In genomic region chr1:8353386-8353785, GRCh38 we compare ENCODE assay signal across 16 cellular contexts. TPM values are rescaled to one million over a fixed set of nuclear protein-coding genes. Genes with fewer than 3 reads are reported as not detected.
DNase-seq lines count a peak whose midpoint lies in the region; ATAC-seq and TF ChIP-seq lines count a peak whose summit lies in the region.
"Had no signal": no experiment of that assay in that cellular context is flagged by ENCODE, and none has a peak within 500 bp of the region (broad histone marks: within the 10 kb centered on the region; RNA-seq: fewer than 3 reads in every experiment).

No MANE protein-coding gene starts in this region.

- H3K4me3 Mint-ChIP-seq in activated CD4-positive, alpha-beta T cell treated with anti-CD3 and anti-CD28 coated beads for 36 hours = no peak overlapping the region
- H3K4me3 Mint-ChIP-seq in glutamatergic neuron (ENCODE audit: unreplicated experiment) = no peak overlapping the region
- H3K4me3 Mint-ChIP-seq: activated T-helper 1 cell treated with anti-CD3 and anti-CD28 coated beads, Interleukin-12 subunit alpha, Interleukin-12 subunit beta, Interleukin-2, Interleukin-4 antibody, amounts not matched to agents 30 ng/mL and 10 ng/mL and 1 ng/mL, durations not matched to agents 14 hours and 24 hours and 36 hours; CD4-positive, alpha-beta memory T cell had no signal

- peaks cover 3% of the 10 kb centered on the region for H3K4me1 Mint-ChIP-seq in activated CD4-positive, alpha-beta T cell treated with anti-CD3 and anti-CD28 coated beads for 36 hours
- H3K4me1 Mint-ChIP-seq in glutamatergic neuron (ENCODE audit: low read depth, unreplicated experiment) = peaks cover 14% of the 10 kb centered on the region

- H3K27me3 ChIP-seq in osteoblast (ENCODE audit: insufficient read depth, low read length) (no peaks in the 10 kb centered on the region), transverse colon (no peaks in the 10 kb centered on the region)

- H3K36me3 ChIP-seq in osteoblast (ENCODE audit: insufficient read depth, low read length) (peaks cover 53% of the 10 kb centered on the region), transverse colon (peaks cover 2 to 27% (median 14%) of the 10 kb centered on the region in 4 donors)

- WGBS in transverse colon (ENCODE audit: low coverage in 1 of 2), 2 donors = 82% methylated on average over 12 of the region's 12 CpGs; no CpG with 5 or more reads in 1 of the 2 donors

- peaks cover 6% of the 10 kb centered on the region for H3K79me2 ChIP-seq in osteoblast (ENCODE audit: insufficient read depth, low read length)

- TF ChIP-seq POLR2A in transverse colon (IDR thresholded peaks at IDR 0.05) = no peak

- peak overlapping the region; percentile 12 for H3K27ac Mint-ChIP-seq in activated CD4-positive, alpha-beta T cell treated with anti-CD3 and anti-CD28 coated beads for 36 hours
- peak overlapping the region; percentile 55 for H3K27ac Mint-ChIP-seq in glutamatergic neuron (ENCODE audit: unreplicated experiment)
- H3K27ac Mint-ChIP-seq: activated T-helper 1 cell treated with anti-CD3 and anti-CD28 coated beads, Interleukin-12 subunit alpha, Interleukin-12 subunit beta, Interleukin-2, Interleukin-4 antibody, amounts not matched to agents 30 ng/mL and 10 ng/mL and 1 ng/mL, durations not matched to agents 14 hours and 24 hours and 36 hours had no signal

- intact Hi-C loops in activated CD4-positive, alpha-beta T cell treated with anti-CD3 and anti-CD28 coated beads for 36 hours (cut with DNase I, micrococcal nuclease) = no loop called here
- intact Hi-C loops in transverse colon (cut with DNase I; ENCODE audit: low total_unique reads) = no loop called here

- TF ChIP-seq EP300 in transverse colon (IDR thresholded peaks at IDR 0.05; ENCODE audit: low read depth) = no peak

- ATAC-seq in activated CD4-positive, alpha-beta T cell treated with anti-CD3 and anti-CD28 coated beads for 36 hours = no peak
- no peak for ATAC-seq in GM21576 (IDR thresholded peaks at IDR 0.05; ENCODE audit: unreplicated experiment)

- POLR2A ChIA-PET in activated CD4-positive, alpha-beta T cell treated with anti-CD3 and anti-CD28 coated beads for 36 hours (lab: Charles Lee) = no interaction called here

- H3K27me3 Mint-ChIP-seq in activated CD4-positive, alpha-beta T cell treated with anti-CD3 and anti-CD28 coated beads for 36 hours = peaks cover 2% of the 10 kb centered on the region
- H3K27me3 Mint-ChIP-seq in glutamatergic neuron (ENCODE audit: unreplicated experiment) = peaks cover 47% of the 10 kb centered on the region

- no peak overlapping the region for H2AFZ ChIP-seq in osteoblast (ENCODE audit: low read length)
- H2AFZ ChIP-seq: GM23248 had no signal

- no peak overlapping the region for H3K4me3 ChIP-seq in osteoblast (ENCODE audit: insufficient read depth, low read length)
- no peak overlapping the region for H3K4me3 ChIP-seq in transverse colon
- no peak overlapping the region for H3K4me3 ChIP-seq in foreskin fibroblast (ENCODE audit: low read depth in 1 of 2, low read length in 2 of 2)
- H3K4me3 ChIP-seq: GM23248 had no signal

- peak overlapping the region; percentile 41 for H3K27ac ChIP-seq in osteoblast (ENCODE audit: low read depth, low read length)
- peak overlapping the region; percentile 45 to 76 (median 55) for H3K27ac ChIP-seq in transverse colon
- H3K27ac ChIP-seq: 22Rv1, GM23248, KMS-11 had no signal

- no peak for DNase-seq in activated CD4-positive, alpha-beta T cell treated with anti-CD3 and anti-CD28 coated beads for 36 hours
- no peak for DNase-seq in activated CD4-positive, alpha-beta T cell treated with anti-CD3 and anti-CD28 coated beads for 48 hours
- DNase-seq in glutamatergic neuron (no peak), osteoblast (ENCODE audit: insufficient read length, low spot score, missing footprints) (peak; percentile 83), transverse colon (no peak), NCI-H748 (lab: John Stamatoyannopoulos, UW; ENCODE audit: unreplicated experiment) (no peak), foreskin fibroblast (no peak)
- DNase-seq: activated CD4-positive, alpha-beta T cell treated with anti-CD3 and anti-CD28 coated beads, Interleukin-2, amount 50 U/mL, for 1 hour; CD4-positive, alpha-beta memory T cell; GM23248; NCI-H526 treated with DMSO at 0.1 percent for 48 hours; T-helper 9 cell had no signal

- H3K36me3 Mint-ChIP-seq in activated CD4-positive, alpha-beta T cell treated with anti-CD3 and anti-CD28 coated beads for 36 hours (ENCODE audit: low read depth) = peaks cover 24% of the 10 kb centered on the region
- H3K36me3 Mint-ChIP-seq in glutamatergic neuron (ENCODE audit: unreplicated experiment) = no peaks in the 10 kb centered on the region

- H3K4me2 ChIP-seq in osteoblast (ENCODE audit: insufficient read depth, low read length) = no peak overlapping the region
- H3K4me2 ChIP-seq: KMS-11 had no signal

- CTCF ChIA-PET in activated CD4-positive, alpha-beta T cell treated with anti-CD3 and anti-CD28 coated beads for 36 hours (lab: Charles Lee) = interaction anchor here (2.2 kb wide), 1 partner anchor 18 kb away, joined by 7 read pairs; no protein-coding TSS in a partner anchor

- no peaks in the 10 kb centered on the region for H3K4me1 ChIP-seq in osteoblast (ENCODE audit: insufficient read depth, low read length)
- H3K4me1 ChIP-seq in transverse colon = peaks cover 0 to 17% (median 2%) of the 10 kb centered on the region in 4 donors

- H3K9me3 Mint-ChIP-seq in activated CD4-positive, alpha-beta T cell treated with anti-CD3 and anti-CD28 coated beads for 36 hours (ENCODE audit: low read depth) = no peaks in the 10 kb centered on the region
- peaks cover 31% of the 10 kb centered on the region for H3K9me3 Mint-ChIP-seq in glutamatergic neuron (ENCODE audit: unreplicated experiment)
- H3K9me3 Mint-ChIP-seq: activated T-helper 1 cell treated with anti-CD3 and anti-CD28 coated beads, Interleukin-12 subunit alpha, Interleukin-12 subunit beta, Interleukin-2, Interleukin-4 antibody, amounts not matched to agents 30 ng/mL and 10 ng/mL and 1 ng/mL, durations not matched to agents 14 hours and 24 hours and 36 hours had no signal

- H4K20me1 ChIP-seq in osteoblast (ENCODE audit: insufficient read depth, low read length) = peaks cover 16% of the 10 kb centered on the region

- TF ChIP-seq CTCF in glutamatergic neuron (IDR thresholded peaks at IDR 0.05; ENCODE audit: partially characterized antibody, unreplicated experiment) = no peak
- no peak for TF ChIP-seq CTCF in osteoblast (IDR thresholded peaks at IDR 0.05; ENCODE audit: extremely low read depth, low read depth, low read length)
- no peak for TF ChIP-seq CTCF in transverse colon (IDR thresholded peaks at IDR 0.05)
- no peak for TF ChIP-seq CTCF in foreskin fibroblast (IDR thresholded peaks at IDR 0.05; ENCODE audit: low read depth, low read length)

- in situ Hi-C loops in transverse colon (cut with MboI; ENCODE audit: low pct_ligation_motif_present in 1 of 4, low pct_unique_long_range_greater_than_20kb in 1 of 4, low sequenced_read_pairs in 3 of 4) = no loop called here

- H3K9me3 ChIP-seq in osteoblast (ENCODE audit: low read depth, low read length) = no peaks in the 10 kb centered on the region
- H3K9me3 ChIP-seq in transverse colon = no peaks in the 10 kb centered on the region

RNA-seq across cellular contexts. Expression of gene SLC45A1, which starts 35.5 kb away (rescaled TPM):
- under 1 TPM; 0.48 to 0.49 TPM for total RNA-seq in activated CD4-positive, alpha-beta T cell treated with anti-CD3 and anti-CD28 coated beads for 36 hours
- total RNA-seq in glutamatergic neuron (ENCODE audit: unreplicated experiment) (6.1 TPM), osteoblast (1.8 and 2.4 TPM in 2 replicates), transverse colon (1 to 10 TPM; 2.3 to 7.1 (median 4.1) TPM)
